ENCODE assay signal across 8 cellular contexts in genomic region chr1:236489710-236490377, GRCh38.
DNase-seq lines count a peak whose midpoint lies in the region; ATAC-seq and TF ChIP-seq lines count a peak whose summit lies in the region.

No MANE protein-coding gene starts in this region.

- H3K4me3 ChIP-seq in astrocyte of the cerebellum (ENCODE audit: low read depth, low read length) = no peak overlapping the region

- in situ Hi-C loops in astrocyte of the cerebellum (cut with HindIII; ENCODE audit: low sequenced_read_pairs) = no loop called here

- peak; percentile 34 for TF ChIP-seq CTCF in astrocyte of the cerebellum (IDR thresholded peaks at IDR 0.05; ENCODE audit: low read depth, low read length, missing control alignments)

- ATAC-seq in GM21619 (IDR thresholded peaks at IDR 0.05; ENCODE audit: unreplicated experiment) (peak; percentile 63), HG02763 (IDR thresholded peaks at IDR 0.05; ENCODE audit: unreplicated experiment) (no peak)

- peak; percentile 82 for DNase-seq in DMS53 (lab: John Stamatoyannopoulos, UW)
- DNase-seq in NCI-H2107 treated with DMSO at 0.1 percent for 48 hours (lab: John Stamatoyannopoulos, UW; ENCODE audit: unreplicated experiment) = peak; percentile 63
- no peak for DNase-seq in astrocyte of the cerebellum (ENCODE audit: low read depth)
- peak; percentile 62 for DNase-seq in iPS-NIHi7 (ENCODE audit: extremely low spot score)
- peak; percentile 47 for DNase-seq in stromal cell of bone marrow (ENCODE audit: low read depth)
- DNase-seq in effector CD8-positive, alpha-beta T cell (lab: John Stamatoyannopoulos, UW) = no peak

Comparison
In these comparisons a context has a peak if more than half of its experiments do, and no peak if none do; other contexts are left out.
1. DNase-seq: peak in DMS53 (single experiment), NCI-H2107 treated with DMSO at 0.1 percent for 48 hours (single experiment), iPS-NIHi7 (single experiment) and stromal cell of bone marrow (single experiment); none in astrocyte of the cerebellum (single experiment) and effector CD8-positive, alpha-beta T cell (single experiment).